In the genomic region with DNA sequence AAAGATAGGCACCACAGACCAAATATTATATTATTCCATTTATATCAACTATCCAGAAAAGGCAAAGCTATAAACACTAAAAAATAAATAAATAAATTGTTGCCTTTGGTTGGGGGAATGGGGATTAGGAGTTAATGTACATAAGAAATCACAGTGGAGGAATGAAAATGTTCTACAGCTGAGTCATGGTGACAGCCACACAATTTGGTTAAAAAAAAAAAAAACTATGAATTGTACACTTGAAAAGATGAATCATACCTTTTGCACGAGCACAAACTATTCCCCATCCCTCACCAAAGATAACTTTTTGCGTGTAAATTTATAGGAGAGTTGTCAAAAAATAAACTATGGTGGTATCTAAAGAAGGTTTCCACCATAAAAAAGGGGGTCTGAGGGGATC, we compare ENCODE assay signal across 14 cellular contexts.
DNase-seq lines count a peak whose midpoint lies in the region; ATAC-seq and TF ChIP-seq lines count a peak whose summit lies in the region.
"Had no signal": no experiment of that assay in that cellular context is flagged by ENCODE, and none has a peak within 500 bp of the region (broad histone marks: within the 10 kb centered on the region; RNA-seq: fewer than 3 reads in every experiment).

No MANE protein-coding gene starts in this region.

- TF ChIP-seq CTCF in foreskin fibroblast (IDR thresholded peaks at IDR 0.05; ENCODE audit: low read depth, low read length): no peak

- peaks cover 66% of the 10 kb centered on the region for H3K4me1 ChIP-seq in adipocyte (ENCODE audit: control insufficient read depth, insufficient read depth, low read length)

- H3K9me3 ChIP-seq in adipocyte (ENCODE audit: control insufficient read depth, low read length): no peaks in the 10 kb centered on the region
- H3K9me3 ChIP-seq: suprapubic skin had no signal

- DNase-seq in A172 (ENCODE audit: low spot score): peak; percentile 46
- peak; percentile 82 for DNase-seq in HCEC 1CT
- DNase-seq in adipocyte (ENCODE audit: low read depth): peak; percentile 64
- DNase-seq in foreskin fibroblast: peak; percentile 58 to 77
- DNase-seq in activated CD4-positive, CD25-positive, alpha-beta regulatory T cell treated with anti-CD3 and anti-CD28 coated beads, Interleukin-2, amount 50 U/mL, for 72 hours: no peak
- no peak for DNase-seq in medulla oblongata (ENCODE audit: extremely low spot score)
- DNase-seq in central memory CD4-positive, alpha-beta T cell: no peak
- DNase-seq: activated CD8-positive, alpha-beta T cell treated with anti-CD3 and anti-CD28 coated beads for 36 hours; activated naive CD4-positive, alpha-beta T cell treated with anti-CD3 and anti-CD28 coated beads, Interleukin-2, amount 10 ng/mL, durations not matched to agents 7 days and 5 days; AML-193; NCI-H1694; NK-92 treated with Interleukin-12 subunit alpha and Interleukin-12 subunit beta, amount 100 ng/mL, for 24 hours had no signal

- peak overlapping the region; percentile 67 for H3K9ac ChIP-seq in adipocyte (ENCODE audit: low read length)

- peak overlapping the region; percentile 62 for H3K4me3 ChIP-seq in adipocyte (ENCODE audit: low read length)
- H3K4me3 ChIP-seq in foreskin fibroblast (ENCODE audit: low read depth in 1 of 2, low read length in 2 of 2): no peak overlapping the region
- H3K4me3 ChIP-seq: suprapubic skin had no signal

- H3K36me3 ChIP-seq in adipocyte (ENCODE audit: control insufficient read depth, insufficient read depth, low read length, severe bottlenecking): no peaks in the 10 kb centered on the region
- H3K36me3 ChIP-seq: suprapubic skin had no signal

- H3K27me3 ChIP-seq in adipocyte (replicated peaks; ENCODE audit: control insufficient read depth, insufficient read depth, low read length): no peaks in the 10 kb centered on the region
- H3K27me3 ChIP-seq: suprapubic skin had no signal

- ATAC-seq in HG03439 (IDR thresholded peaks at IDR 0.05; ENCODE audit: unreplicated experiment): no peak
- ATAC-seq: activated CD8-positive, alpha-beta T cell treated with anti-CD3 and anti-CD28 coated beads for 36 hours had no signal

Comparison
In these comparisons a context has a peak if more than half of its experiments do, and no peak if none do; other contexts are left out.
1. DNase-seq: peak in A172 (single experiment), HCEC 1CT (single experiment), adipocyte (single experiment) and foreskin fibroblast (2 of 2); none in activated CD4-positive, CD25-positive, alpha-beta regulatory T cell treated with anti-CD3 and anti-CD28 coated beads, Interleukin-2, amount 50 U/mL, for 72 hours (single experiment), medulla oblongata (single experiment) and central memory CD4-positive, alpha-beta T cell (single experiment).